17 cellular contexts compared by ENCODE assay signal in the genomic region with DNA sequence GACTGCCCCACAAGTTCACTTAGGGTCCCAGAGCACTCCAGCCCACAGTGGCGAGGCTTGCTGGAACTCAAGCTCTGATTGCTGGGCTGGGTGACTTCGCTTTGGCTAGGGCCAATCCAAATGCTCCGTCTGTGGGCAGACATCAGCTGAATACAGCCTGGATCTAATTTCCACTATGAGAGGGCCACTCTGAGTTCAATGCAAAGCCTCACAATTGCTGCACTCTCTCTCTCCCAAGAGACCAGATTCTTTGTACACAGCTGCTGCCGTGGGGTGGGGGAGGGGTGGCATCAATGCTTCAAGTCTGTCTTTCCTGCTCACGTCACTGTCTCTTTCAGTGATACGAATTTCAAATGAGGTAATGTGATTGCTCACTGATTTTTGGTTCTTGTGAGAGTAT. TPM values are rescaled to one million over a fixed set of nuclear protein-coding genes. Genes with fewer than 3 reads are reported as not detected.
DNase-seq lines count a peak whose midpoint lies in the region; ATAC-seq and TF ChIP-seq lines count a peak whose summit lies in the region.
"Had no signal": no experiment of that assay in that cellular context is flagged by ENCODE, and none has a peak within 500 bp of the region (broad histone marks: within the 10 kb centered on the region; RNA-seq: fewer than 3 reads in every experiment).

No MANE protein-coding gene starts in this region.

- peaks cover 13% of the 10 kb centered on the region for H3K4me1 ChIP-seq in A673 (ENCODE audit: insufficient read depth, low read length, poor library complexity, severe bottlenecking)
- H3K4me1 ChIP-seq in mesenchymal stem cell (ENCODE audit: control insufficient read depth, insufficient read depth, low read depth, low read length): peaks cover 7% of the 10 kb centered on the region
- peaks cover 0 to 18% (median 11%) of the 10 kb centered on the region in 4 donors for H3K4me1 ChIP-seq in stomach

- H2AFZ ChIP-seq in mesenchymal stem cell (ENCODE audit: low read depth, low read length): no peak overlapping the region

- TF ChIP-seq EP300 in stomach (IDR thresholded peaks at IDR 0.05): no peak

- no peak overlapping the region for H2AK5ac ChIP-seq in mesenchymal stem cell (ENCODE audit: low read length, severe bottlenecking)

- no peak overlapping the region for H3K23ac ChIP-seq in mesenchymal stem cell (ENCODE audit: low read length in 2 of 2)

- H3K27ac ChIP-seq in A673 (ENCODE audit: low read depth, low read length, poor library complexity, severe bottlenecking): no peak overlapping the region
- no peak overlapping the region for H3K27ac ChIP-seq in WERI-Rb-1
- no peak overlapping the region for H3K27ac ChIP-seq in mesenchymal stem cell (ENCODE audit: low read length, poor library complexity, severe bottlenecking)
- H3K27ac ChIP-seq in stomach: no peak overlapping the region
- H3K27ac ChIP-seq: KMS-11 had no signal

- H2BK15ac ChIP-seq in mesenchymal stem cell (ENCODE audit: low read depth, poor library complexity, severe bottlenecking): no peak overlapping the region

- H3K36me3 ChIP-seq in A673 (ENCODE audit: insufficient read depth, low read length, poor library complexity, severe bottlenecking) (no peaks in the 10 kb centered on the region), WERI-Rb-1 (no peaks in the 10 kb centered on the region), mesenchymal stem cell (ENCODE audit: control insufficient read depth in 1 of 2, insufficient read depth in 2 of 2, low read depth in 1 of 2, low read length in 2 of 2) (no peaks in the 10 kb centered on the region), stomach (no peaks in the 10 kb centered on the region)

- H3K79me1 ChIP-seq in mesenchymal stem cell (replicated peaks; ENCODE audit: low read length, poor library complexity, severe bottlenecking): no peaks in the 10 kb centered on the region

- DNase-seq in A673 (ENCODE audit: low spot score) (peak; percentile 55), LHCN-M2 (ENCODE audit: low read depth) (peak; percentile 64), WERI-Rb-1 (peak; percentile 10), mesenchymal stem cell (no peak), stomach (no peak), GM13977 (ENCODE audit: low spot score) (no peak)
- no peak for DNase-seq in activated effector memory CD4-positive, alpha-beta T cell treated with anti-CD3 and anti-CD28 coated beads, Interleukin-2, amount 50 U/mL, for 16 hours
- DNase-seq: activated CD4-positive, alpha-beta memory T cell treated with anti-CD3 and anti-CD28 coated beads, Interleukin-2, amount 10 ng/mL, durations not matched to agents 7 days and 5 days; activated T-cell treated with anti-CD3 and anti-CD28 coated beads, Interleukin-2, amount 50 U/mL, for 4 hours; central memory CD4-positive, alpha-beta T cell; effector memory CD8-positive, alpha-beta T cell; H7; NCI-H1092 treated with DMSO at 0.1 percent for 48 hours; NCI-H526 treated with DMSO at 0.1 percent for 48 hours had no signal

- BruUV-seq in A673 (replicated peaks; lab: Mats Ljungman, UMichigan): no TSS peak

- no peak overlapping the region for H2BK5ac ChIP-seq in mesenchymal stem cell (ENCODE audit: low read depth, low read length, poor library complexity, severe bottlenecking)

- no peak overlapping the region for H3K4me2 ChIP-seq in mesenchymal stem cell (ENCODE audit: low read length, poor library complexity, severe bottlenecking)
- H3K4me2 ChIP-seq: KMS-11 had no signal

- 72% methylated on average over 3 of the region's 6 CpGs for WGBS in mesenchymal stem cell
- WGBS in stomach, 5 donors: 76 to 84% (median 82%) methylated on average over 6 of the region's 6 CpGs

- H3K9me3 ChIP-seq in A673 (ENCODE audit: low read depth, low read length, poor library complexity, severe bottlenecking) (peaks cover 3% of the 10 kb centered on the region), WERI-Rb-1 (ENCODE audit: severe bottlenecking) (peaks cover 8% of the 10 kb centered on the region), mesenchymal stem cell (ENCODE audit: control insufficient read depth, low read length) (no peaks in the 10 kb centered on the region), stomach (no peaks in the 10 kb centered on the region)

- CTCF ChIA-PET in A673 (lab: Charles Lee): no interaction called here

- POLR2A ChIA-PET in A673 (lab: Charles Lee; ENCODE audit: low non-redundant PET): no interaction called here

- H3K27me3 ChIP-seq in A673 (replicated peaks; ENCODE audit: insufficient read depth, low read depth, low read length, poor library complexity) (no peaks in the 10 kb centered on the region), WERI-Rb-1 (ENCODE audit: insufficient read depth, low read depth, severe bottlenecking) (no peaks in the 10 kb centered on the region), mesenchymal stem cell (ENCODE audit: control insufficient read depth in 1 of 2, insufficient read depth in 1 of 2, low read length in 2 of 2) (no peaks in the 10 kb centered on the region), stomach (no peaks in the 10 kb centered on the region)

- H3K9ac ChIP-seq in mesenchymal stem cell (ENCODE audit: low read length): no peak overlapping the region
- H3K9ac ChIP-seq: KMS-11 had no signal

- no peak for TF ChIP-seq POLR2A in stomach (IDR thresholded peaks at IDR 0.05)

- ATAC-seq in GM19467 (IDR thresholded peaks at IDR 0.05; ENCODE audit: unreplicated experiment): no peak
- ATAC-seq: activated T-cell treated with anti-CD3 and anti-CD28 coated beads, Interleukin-2, amount 50 U/mL, for 4 hours; effector memory CD8-positive, alpha-beta T cell had no signal

- H3K4me3 ChIP-seq in A673 (ENCODE audit: low read depth, low read length, poor library complexity, severe bottlenecking) (no peak overlapping the region), WERI-Rb-1 (ENCODE audit: low read depth, low read length) (no peak overlapping the region), mesenchymal stem cell (ENCODE audit: insufficient read depth in 1 of 2, low read depth in 1 of 2, low read length in 2 of 2) (no peak overlapping the region), stomach (no peak overlapping the region)

- intact Hi-C loops in A673 (cut with micrococcal nuclease; ENCODE audit: unreplicated experiment): no loop called here
- intact Hi-C loops in stomach (cut with DNase I; ENCODE audit: low total_unique reads): no loop called here

- peak overlapping the region; percentile 64 for H4K8ac ChIP-seq in mesenchymal stem cell (ENCODE audit: low read length)

- TF ChIP-seq CTCF in A673 (conservative IDR thresholded peaks at IDR 0.05; ENCODE audit: low read depth, low read length): no peak
- no peak for TF ChIP-seq CTCF in WERI-Rb-1 (IDR thresholded peaks at IDR 0.05; ENCODE audit: low read depth, low read length)
- no peak for TF ChIP-seq CTCF in stomach (IDR thresholded peaks at IDR 0.05)
- no peak for TF ChIP-seq CTCF in GM13977 (IDR thresholded peaks at IDR 0.05; ENCODE audit: extremely low read depth, insufficient read depth, missing control alignments)

- no peak overlapping the region for H2BK12ac ChIP-seq in mesenchymal stem cell (ENCODE audit: low read length in 2 of 2)

- in situ Hi-C loops in GM13977 (cut with MboI; ENCODE audit: low pct_unique_long_range_greater_than_20kb, low sequenced_read_pairs, unreplicated experiment): no loop called here

- H2BK120ac ChIP-seq in mesenchymal stem cell (ENCODE audit: low read depth, low read length): no peak overlapping the region

- H3K4ac ChIP-seq in mesenchymal stem cell (ENCODE audit: low read depth in 1 of 2, low read length in 2 of 2): no peak overlapping the region

- peak overlapping the region; percentile 27 for H4K91ac ChIP-seq in mesenchymal stem cell (ENCODE audit: low read length)

- no peak overlapping the region for H3K14ac ChIP-seq in mesenchymal stem cell (ENCODE audit: low read length in 2 of 2)

- peak overlapping the region in 1 of 2 experiments; percentile 34 for H3K18ac ChIP-seq in mesenchymal stem cell (ENCODE audit: low read depth in 1 of 2, low read length in 2 of 2)

RNA-seq across cellular contexts. Expression of gene BPGM, which starts 47.3 kb away (rescaled TPM):
- total RNA-seq in A673 (2021): 13.8 and 14.0 TPM in 2 replicates
- total RNA-seq in LHCN-M2 (2014; rRNA removed): 32.2 and 37.1 TPM in 2 replicates
- polyA plus RNA-seq in LHCN-M2 (2012): 19.7 TPM
- 21.1 TPM for polyA plus RNA-seq in mesenchymal stem cell (2013, experiment 1 of 2)
- 20.7 TPM for polyA plus RNA-seq in mesenchymal stem cell (2013, experiment 2 of 2)
- 10 to 100 TPM in 3 of 5 donors, 1 to 10 TPM in 2; 4.7 to 47.3 (median 20.2) TPM for total RNA-seq in stomach
- 10 to 100 TPM; 13.0 to 22.5 (median 19.4) TPM for polyA plus RNA-seq in stomach

RNA-seq across cellular contexts. Expression of gene AKR1B15, which starts 50.5 kb away (rescaled TPM):
- not detected in 2 replicates for total RNA-seq in A673 (2021)
- total RNA-seq in LHCN-M2 (2014; rRNA removed): 0.06 TPM in 1 of 2 replicates, not detected in the other
- polyA plus RNA-seq in LHCN-M2 (2012): not detected
- polyA plus RNA-seq in mesenchymal stem cell (2013, experiment 1 of 2): not detected
- polyA plus RNA-seq in mesenchymal stem cell (2013, experiment 2 of 2): not detected
- under 1 TPM in 1 of 5 donors, not detected in 4; 0.72 TPM for total RNA-seq in stomach
- polyA plus RNA-seq in stomach: 1 to 10 TPM in 1 of 3 donors, under 1 TPM in 1, not detected in 1; 0.08 to 1.8 TPM
- total RNA-seq: activated CD4-positive, alpha-beta memory T cell treated with anti-CD3 and anti-CD28 coated beads, Interleukin-2, amount 10 ng/mL, durations not matched to agents 7 days and 5 days; activated T-cell treated with anti-CD3 and anti-CD28 coated beads, Interleukin-2, amount 50 U/mL, for 4 hours; H7; renal cortical epithelial cell had no signal

Comparison
In these comparisons a context has a peak if more than half of its experiments do, and no peak if none do; other contexts are left out.
1. DNase-seq: peak in A673 (single experiment), LHCN-M2 (single experiment) and WERI-Rb-1 (single experiment); none in mesenchymal stem cell (single experiment), stomach (single experiment), activated effector memory CD4-positive, alpha-beta T cell treated with anti-CD3 and anti-CD28 coated beads, Interleukin-2, amount 50 U/mL, for 16 hours (single experiment) and GM13977 (single experiment).